14 cellular contexts compared by ENCODE assay signal in genomic region chr4:96521046-96521536, GRCh38.
DNase-seq lines count a peak whose midpoint lies in the region; ATAC-seq and TF ChIP-seq lines count a peak whose summit lies in the region.
"Had no signal": no experiment of that assay in that cellular context is flagged by ENCODE, and none has a peak within 500 bp of the region (broad histone marks: within the 10 kb centered on the region; RNA-seq: fewer than 3 reads in every experiment).

No MANE protein-coding gene starts in this region.

- H3K36me3 ChIP-seq in heart right ventricle (no peaks in the 10 kb centered on the region), HEK293 (ENCODE audit: control insufficient read depth in 2 of 2, insufficient read depth in 1 of 2, low read length in 2 of 2) (no peaks in the 10 kb centered on the region), spleen (no peaks in the 10 kb centered on the region), thyroid gland (no peaks in the 10 kb centered on the region)
- H3K36me3 ChIP-seq: BLaER1 treated with 17β-estradiol and CSF1 and Interleukin-3, amounts not matched to agents 10 nM and 100 nM; HAP-1 had no signal

- ATAC-seq in left ventricle myocardium superior (no peak), heart right ventricle (no peak)
- ATAC-seq: CD8-positive, alpha-beta T cell; GM12878 had no signal

- intact Hi-C loops in left ventricle myocardium superior (cut with micrococcal nuclease): no loop called here
- intact Hi-C loops in heart right ventricle (cut with DNase I): no loop called here
- intact Hi-C loops in spleen (cut with DNase I; ENCODE audit: low total_unique reads): no loop called here
- intact Hi-C loops in thyroid gland (cut with DNase I): no loop called here

- CTCF ChIA-PET in HEK293 (lab: Yijun Ruan, JAX): no interaction called here

- H3K4me1 ChIP-seq in heart right ventricle: no peaks in the 10 kb centered on the region
- no peaks in the 10 kb centered on the region for H3K4me1 ChIP-seq in HEK293 (ENCODE audit: control insufficient read depth, insufficient read depth, low read length)
- no peaks in the 10 kb centered on the region for H3K4me1 ChIP-seq in spleen
- no peaks in the 10 kb centered on the region for H3K4me1 ChIP-seq in thyroid gland
- H3K4me1 ChIP-seq: HAP-1 had no signal

- H3K4me3 ChIP-seq in heart right ventricle (no peak overlapping the region), HEK293 (ENCODE audit: low read depth, low read length) (no peak overlapping the region), spleen (no peak overlapping the region), thyroid gland (replicated peaks in 1 of 3) (no peak overlapping the region)
- H3K4me3 ChIP-seq: BLaER1 treated with 17β-estradiol and CSF1 and Interleukin-3, amounts not matched to agents 10 nM and 100 nM; GM12878; GM23248; HAP-1 had no signal

- H3K9me3 ChIP-seq in heart right ventricle (peaks cover 0 to 7% (median 0%) of the 10 kb centered on the region in 11 donors), HEK293 (ENCODE audit: control insufficient read depth, insufficient read depth, low read depth, low read length) (no peaks in the 10 kb centered on the region), spleen (peaks cover 0 to 15% (median 7%) of the 10 kb centered on the region in 8 donors), thyroid gland (no peaks in the 10 kb centered on the region)
- H3K9me3 ChIP-seq: HAP-1 had no signal

- TF ChIP-seq CTCF in heart right ventricle (IDR thresholded peaks at IDR 0.05) (no peak), HEK293 (tag by site-specific recombination; IDR thresholded peaks at IDR 0.05) (no peak), spleen (IDR thresholded peaks at IDR 0.05 in 8 of 11, conservative IDR thresholded peaks at IDR 0.05 in 3 of 11) (no peak), thyroid gland (IDR thresholded peaks at IDR 0.05) (no peak)

- no peaks in the 10 kb centered on the region for H3K27me3 ChIP-seq in heart right ventricle
- no peaks in the 10 kb centered on the region for H3K27me3 ChIP-seq in spleen (replicated peaks in 1 of 7)
- H3K27me3 ChIP-seq in thyroid gland: no peaks in the 10 kb centered on the region
- H3K27me3 ChIP-seq: BLaER1 treated with 17β-estradiol and CSF1 and Interleukin-3, amounts not matched to agents 10 nM and 100 nM had no signal

- TF ChIP-seq POLR2A in spleen (IDR thresholded peaks at IDR 0.05) (no peak), thyroid gland (IDR thresholded peaks at IDR 0.05) (no peak)

- 90 to 95% methylated on average over 17 to 18 of the region's 18 CpGs for whole genome bisulfite sequencing in heart right ventricle, 2 donors
- WGBS in spleen, 5 donors: 80 to 93% (median 88%) methylated on average over 1 to 18 of the region's 18 CpGs
- 94 to 100% methylated on average over 2 to 4 of the region's 18 CpGs for WGBS in thyroid gland, 2 donors

- DNase-seq in left ventricle myocardium superior: peak; percentile 15
- no peak for DNase-seq in heart right ventricle
- peak; percentile 54 for DNase-seq in spleen
- DNase-seq in thyroid gland: no peak
- DNase-seq in NK-92 treated with Interleukin-12 subunit alpha and Interleukin-12 subunit beta, amount 100 ng/mL, for 24 hours (lab: John Stamatoyannopoulos, UW): no peak
- DNase-seq: Calu3; CD8-positive, alpha-beta T cell; DMS79 treated with DMSO at 0.1 percent for 48 hours; EL; GM23248 had no signal

- H3K27ac ChIP-seq in heart right ventricle (no peak overlapping the region), HEK293 (ENCODE audit: extremely low read depth, low read depth, low read length) (no peak overlapping the region), spleen (no peak overlapping the region), thyroid gland (no peak overlapping the region)
- H3K27ac ChIP-seq: BLaER1 treated with 17β-estradiol and CSF1 and Interleukin-3, amounts not matched to agents 10 nM and 100 nM; GM23248 had no signal

- POLR2A ChIA-PET in HEK293 (lab: Yijun Ruan, JAX): no interaction called here

TF ChIP-seq in HEK293, 187 proteins besides CTCF, POLR2A, EP300 and RAD21:
- TF ChIP-seq ZNF19 (tag by site-specific recombination; IDR thresholded peaks at IDR 0.05; ENCODE audit: low read depth): no peak
- no peak for TF ChIP-seq ZNF548 (tag by site-specific recombination; IDR thresholded peaks at IDR 0.05)
- TF ChIP-seq, protein P1, sequence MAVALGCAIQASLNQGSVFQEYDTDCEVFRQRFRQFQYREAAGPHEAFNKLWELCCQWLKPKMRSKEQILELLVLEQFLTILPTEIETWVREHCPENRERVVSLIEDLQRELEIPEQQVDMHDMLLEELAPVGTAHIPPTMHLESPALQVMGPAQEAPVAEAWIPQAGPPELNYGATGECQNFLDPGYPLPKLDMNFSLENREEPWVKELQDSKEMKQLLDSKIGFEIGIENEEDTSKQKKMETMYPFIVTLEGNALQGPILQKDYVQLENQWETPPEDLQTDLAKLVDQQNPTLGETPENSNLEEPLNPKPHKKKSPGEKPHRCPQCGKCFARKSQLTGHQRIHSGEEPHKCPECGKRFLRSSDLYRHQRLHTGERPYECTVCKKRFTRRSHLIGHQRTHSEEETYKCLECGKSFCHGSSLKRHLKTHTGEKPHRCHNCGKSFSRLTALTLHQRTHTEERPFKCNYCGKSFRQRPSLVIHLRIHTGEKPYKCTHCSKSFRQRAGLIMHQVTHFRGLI (tag by site-specific recombination; IDR thresholded peaks at IDR 0.05): peak; percentile 57; the same call in 1 of the 2 replicates
- TF ChIP-seq ZNF529 (tag by site-specific recombination; IDR thresholded peaks at IDR 0.05; ENCODE audit: insufficient replicate concordance): no peak
- TF ChIP-seq, protein P2, sequence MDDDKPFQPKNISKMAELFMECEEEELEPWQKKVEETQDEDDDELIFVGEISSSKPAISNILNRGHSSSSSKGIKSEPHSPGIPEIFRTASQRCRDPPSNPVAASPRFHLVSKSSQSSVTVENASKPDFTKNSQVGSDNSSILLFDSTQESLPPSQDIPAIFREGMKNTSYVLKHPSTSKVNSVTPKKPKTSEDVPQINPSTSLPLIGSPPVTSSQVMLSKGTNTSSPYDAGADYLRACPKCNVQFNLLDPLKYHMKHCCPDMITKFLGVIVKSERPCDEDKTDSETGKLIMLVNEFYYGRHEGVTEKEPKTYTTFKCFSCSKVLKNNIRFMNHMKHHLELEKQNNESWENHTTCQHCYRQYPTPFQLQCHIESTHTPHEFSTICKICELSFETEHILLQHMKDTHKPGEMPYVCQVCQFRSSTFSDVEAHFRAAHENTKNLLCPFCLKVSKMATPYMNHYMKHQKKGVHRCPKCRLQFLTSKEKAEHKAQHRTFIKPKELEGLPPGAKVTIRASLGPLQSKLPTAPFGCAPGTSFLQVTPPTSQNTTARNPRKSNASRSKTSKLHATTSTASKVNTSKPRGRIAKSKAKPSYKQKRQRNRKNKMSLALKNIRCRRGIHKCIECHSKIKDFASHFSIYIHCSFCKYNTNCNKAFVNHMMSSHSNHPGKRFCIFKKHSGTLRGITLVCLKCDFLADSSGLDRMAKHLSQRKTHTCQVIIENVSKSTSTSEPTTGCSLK (tag by site-specific recombination; IDR thresholded peaks at IDR 0.05): no peak
- TF ChIP-seq ZIC2 (tag by site-specific recombination; IDR thresholded peaks at IDR 0.05): no peak
- no peak for TF ChIP-seq ZFP41 (tag by site-specific recombination; IDR thresholded peaks at IDR 0.05; ENCODE audit: borderline replicate concordance)
- TF ChIP-seq GLI2 (tag by site-specific recombination; IDR thresholded peaks at IDR 0.05; ENCODE audit: borderline replicate concordance, low read depth): no peak

Comparison
In these comparisons a context has a peak if more than half of its experiments do, and no peak if none do; other contexts are left out.
1. DNase-seq: peak in left ventricle myocardium superior (single experiment) and spleen (single experiment); none in heart right ventricle (0 of 2), thyroid gland (0 of 2) and NK-92 treated with Interleukin-12 subunit alpha and Interleukin-12 subunit beta, amount 100 ng/mL, for 24 hours (single experiment).